Comparison of ENCODE assay signal across 31 cellular contexts in the genomic region with DNA sequence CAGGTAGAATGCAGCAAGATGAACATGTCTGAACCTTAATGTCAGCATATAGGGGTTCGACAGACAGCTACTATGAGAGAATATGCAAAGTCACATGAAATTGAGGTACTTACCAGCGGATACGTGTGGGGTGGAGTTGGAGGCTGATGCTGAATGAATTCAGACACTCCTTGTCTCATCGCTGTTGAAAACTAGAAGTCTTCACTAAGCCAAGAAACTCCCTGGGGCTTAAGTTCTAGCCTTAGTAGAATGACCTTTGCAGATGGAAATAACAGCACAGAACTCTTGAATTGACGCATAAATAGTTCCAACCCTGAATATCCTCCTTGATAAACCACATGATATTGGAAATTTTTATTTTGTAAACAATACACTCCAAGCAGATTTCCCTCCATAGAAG. TPM values are rescaled to one million over a fixed set of nuclear protein-coding genes. Genes with fewer than 3 reads are reported as not detected.
"Had no signal": no experiment of that assay in that cellular context is flagged by ENCODE, and none has a peak within 500 bp of the region (broad histone marks: within the 10 kb centered on the region; RNA-seq: fewer than 3 reads in every experiment).

No MANE protein-coding gene starts in this region.

- H3K4me3 Mint-ChIP-seq: activated CD4-positive, alpha-beta T cell treated with anti-CD3 and anti-CD28 coated beads for 36 hours; activated CD4-positive, alpha-beta T cell treated with anti-CD3 and anti-CD28 coated beads, Interleukin-2, amount 10 ng/mL, durations not matched to agents 7 days and 5 days; activated CD8-positive, alpha-beta T cell treated with anti-CD3 and anti-CD28 coated beads, Interleukin-2, amount 10 ng/mL, durations not matched to agents 7 days and 5 days; activated naive CD4-positive, alpha-beta T cell treated with anti-CD3 and anti-CD28 coated beads, Interleukin-2, amount 50 U/mL, for 24 hours; activated naive CD8-positive, alpha-beta T cell treated with anti-CD3 and anti-CD28 coated beads, Interleukin-2, amount 10 ng/mL, durations not matched to agents 7 days and 5 days; activated T-cell treated with anti-CD3 and anti-CD28 coated beads, Interleukin-2, amount 50 U/mL, for 24 hours; T-helper 1 cell treated with Interleukin-12 subunit alpha and Interleukin-12 subunit beta and Interleukin-4 antibody, amounts not matched to agents 30 μg/mL and 1 μg/mL, for 36 hours; T-helper 2 cell treated with Interferon-gamma antibody and Interleukin-4, amounts not matched to agents 5 μg/mL and 100 μg/mL, for 36 hours had no signal

- DNase-seq: activated CD4-positive, alpha-beta T cell treated with anti-CD3 and anti-CD28 coated beads for 36 hours; activated CD4-positive, alpha-beta T cell treated with anti-CD3 and anti-CD28 coated beads, Interleukin-2, amount 10 ng/mL, durations not matched to agents 7 days and 5 days; activated CD4-positive, alpha-beta T cell treated with anti-CD3 and anti-CD28 coated beads, Interleukin-2, amount 50 U/mL, for 48 hours; activated CD8-positive, alpha-beta T cell treated with anti-CD3 and anti-CD28 coated beads, Interleukin-2, amount 10 ng/mL, durations not matched to agents 7 days and 5 days; activated gamma-delta T cell; activated naive CD4-positive, alpha-beta T cell treated with Interleukin-2 at 50 U/mL for 16 hours; activated naive CD8-positive, alpha-beta T cell treated with anti-CD3 and anti-CD28 coated beads, Interleukin-2, amount 10 ng/mL, durations not matched to agents 7 days and 5 days; activated T-cell treated with anti-CD3 and anti-CD28 coated beads, Interleukin-2, amount 50 U/mL, for 24 hours; amygdala; body of pancreas; KG1; MM.1S; MV-4-11; NCI-H1092; NCI-H1436 treated with DMSO at 0.1 percent for 48 hours; NCI-H1694 treated with DMSO at 0.1 percent for 48 hours; NCI-H2029; NCI-H345; NCI-H524 treated with DMSO at 0.1 percent for 48 hours; PC-9; SHP77; SK-N-SH had no signal

- H2AFZ ChIP-seq: PC-9 had no signal

- H3K4me1 ChIP-seq: body of pancreas, breast epithelium had no signal

- H3K4me2 ChIP-seq: PC-9, SK-N-SH had no signal

- H3K4me1 Mint-ChIP-seq: activated CD4-positive, alpha-beta T cell treated with anti-CD3 and anti-CD28 coated beads for 36 hours; activated CD4-positive, alpha-beta T cell treated with anti-CD3 and anti-CD28 coated beads, Interleukin-2, amount 10 ng/mL, durations not matched to agents 7 days and 5 days; activated naive CD4-positive, alpha-beta T cell treated with anti-CD3 and anti-CD28 coated beads, Interleukin-2, amount 50 U/mL, for 24 hours; activated naive CD8-positive, alpha-beta T cell treated with anti-CD3 and anti-CD28 coated beads, Interleukin-2, amount 10 ng/mL, durations not matched to agents 7 days and 5 days had no signal

- H3K27me3 ChIP-seq: body of pancreas, SJSA1 had no signal

- H3K4me3 ChIP-seq: body of pancreas, breast epithelium, PC-9, SJSA1 had no signal

- H3K9me3 ChIP-seq: body of pancreas, breast epithelium, SJSA1, SK-N-SH had no signal

- H3K27me3 Mint-ChIP-seq: activated CD4-positive, alpha-beta T cell treated with anti-CD3 and anti-CD28 coated beads, Interleukin-2, amount 10 ng/mL, durations not matched to agents 7 days and 5 days; activated naive CD8-positive, alpha-beta T cell treated with anti-CD3 and anti-CD28 coated beads, Interleukin-2, amount 10 ng/mL, durations not matched to agents 7 days and 5 days had no signal

- H3K36me3 ChIP-seq: breast epithelium, SJSA1 had no signal

- H3K27ac Mint-ChIP-seq: activated CD4-positive, alpha-beta T cell treated with anti-CD3 and anti-CD28 coated beads for 36 hours; activated CD4-positive, alpha-beta T cell treated with anti-CD3 and anti-CD28 coated beads, Interleukin-2, amount 10 ng/mL, durations not matched to agents 7 days and 5 days; activated CD8-positive, alpha-beta T cell treated with anti-CD3 and anti-CD28 coated beads, Interleukin-2, amount 10 ng/mL, durations not matched to agents 7 days and 5 days; activated naive CD4-positive, alpha-beta T cell treated with anti-CD3 and anti-CD28 coated beads, Interleukin-2, amount 50 U/mL, for 24 hours; activated naive CD8-positive, alpha-beta T cell treated with anti-CD3 and anti-CD28 coated beads, Interleukin-2, amount 10 ng/mL, durations not matched to agents 7 days and 5 days; activated T-cell treated with anti-CD3 and anti-CD28 coated beads, Interleukin-2, amount 50 U/mL, for 24 hours; activated T-helper 2 cell treated with anti-CD3 and anti-CD28 coated beads, Interferon-gamma antibody, Interleukin-2, Interleukin-4, amounts not matched to agents 10 μg/mL and 5 μg/mL and 100 μg/mL, durations not matched to agents 14 hours and 24 hours and 36 hours; T-helper 1 cell treated with Interleukin-12 subunit alpha and Interleukin-12 subunit beta and Interleukin-4 antibody, amounts not matched to agents 30 μg/mL and 1 μg/mL, for 36 hours; T-helper 2 cell treated with Interferon-gamma antibody and Interleukin-4, amounts not matched to agents 5 μg/mL and 100 μg/mL, for 36 hours had no signal

- H3K9me3 Mint-ChIP-seq: activated naive CD4-positive, alpha-beta T cell treated with anti-CD3 and anti-CD28 coated beads, Interleukin-2, amount 50 U/mL, for 24 hours had no signal

- H3K27ac ChIP-seq: body of pancreas, breast epithelium, PC-9, RWPE1, SJSA1 had no signal

- H3K9ac ChIP-seq: SK-N-SH had no signal

- ATAC-seq: activated CD4-positive, alpha-beta T cell treated with anti-CD3 and anti-CD28 coated beads for 36 hours; activated CD8-positive, alpha-beta T cell treated with anti-CD3 and anti-CD28 coated beads, Interleukin-2, amount 10 ng/mL, durations not matched to agents 7 days and 5 days; body of pancreas had no signal

- H3K36me3 Mint-ChIP-seq: activated naive CD4-positive, alpha-beta T cell treated with anti-CD3 and anti-CD28 coated beads, Interleukin-2, amount 50 U/mL, for 24 hours; activated naive CD8-positive, alpha-beta T cell treated with anti-CD3 and anti-CD28 coated beads, Interleukin-2, amount 10 ng/mL, durations not matched to agents 7 days and 5 days had no signal

- H3K9me2 ChIP-seq: SK-N-SH had no signal

RNA-seq across cellular contexts. Expression of gene MYOCD, which starts 32.9 kb away (rescaled TPM):
- total RNA-seq: activated CD4-positive, alpha-beta T cell treated with anti-CD3 and anti-CD28 coated beads for 36 hours; activated CD4-positive, alpha-beta T cell treated with anti-CD3 and anti-CD28 coated beads, Interleukin-2, amount 10 ng/mL, durations not matched to agents 7 days and 5 days; activated CD8-positive, alpha-beta T cell treated with anti-CD3 and anti-CD28 coated beads, Interleukin-2, amount 10 ng/mL, durations not matched to agents 7 days and 5 days; activated naive CD8-positive, alpha-beta T cell treated with anti-CD3 and anti-CD28 coated beads, Interleukin-2, amount 10 ng/mL, durations not matched to agents 7 days and 5 days; activated T-helper 2 cell treated with anti-CD3 and anti-CD28 coated beads, Interferon-gamma antibody, Interleukin-2, Interleukin-4, amounts not matched to agents 10 μg/mL and 5 μg/mL and 100 μg/mL, durations not matched to agents 14 hours and 24 hours and 36 hours; LHCN-M2; OCI-LY7; PC-9 had no signal
- polyA plus RNA-seq: SK-N-SH had no signal
